Comparison of ENCODE assay signal across 1 cellular context in genomic region chr2:176827269-176827668, GRCh38.
A peak's percentile ranks its signal among the peaks of the same experiment; 100 is the strongest.
TF ChIP-seq lines count a peak whose summit lies in the region.

No MANE protein-coding gene starts in this region.

TF ChIP-seq in HepG2, 621 proteins besides CTCF, POLR2A, EP300 and RAD21 (continued from another document):
- TF ChIP-seq CREB1 (IDR thresholded peaks at IDR 0.05) = peak; percentile 26; the same call in 1 of the 2 replicates
- no peak for TF ChIP-seq CREB1 (CRISPR knock-in tag; IDR thresholded peaks at IDR 0.05)
- TF ChIP-seq SNRNP70 (IDR thresholded peaks at IDR 0.05; ENCODE audit: low read depth, low read length) = no peak
- no peak for TF ChIP-seq ZBED4 (CRISPR knock-in tag; IDR thresholded peaks at IDR 0.05; ENCODE audit: borderline replicate concordance)
- TF ChIP-seq ZNF747 (CRISPR knock-in tag; IDR thresholded peaks at IDR 0.05; ENCODE audit: borderline replicate concordance) = no peak
- TF ChIP-seq ATF3 (CRISPR knock-in tag; IDR thresholded peaks at IDR 0.05) = no peak
- TF ChIP-seq KDM1A (CRISPR knock-in tag; IDR thresholded peaks at IDR 0.05) = no peak
